ENCODE assay signal across 14 cellular contexts in genomic region chr19:49332691-49333425, GRCh38. TPM values are rescaled to one million over a fixed set of nuclear protein-coding genes. Genes with fewer than 3 reads are reported as not detected.
DNase-seq lines count a peak whose midpoint lies in the region; ATAC-seq and TF ChIP-seq lines count a peak whose summit lies in the region.
"Not testable (repeated sequence)": the region's sequence is repeated elsewhere in the genome, so short reads cannot be mapped to it uniquely, and the experiment has no call there.
"Had no signal": no experiment of that assay in that cellular context is flagged by ENCODE, and none has a peak within 500 bp of the region (broad histone marks: within the 10 kb centered on the region; RNA-seq: fewer than 3 reads in every experiment).

No MANE protein-coding gene starts in this region.

- not testable (repeated sequence) for H3K27me3 Mint-ChIP-seq in T-cell; activated CD8-positive, alpha-beta T cell treated with anti-CD3 and anti-CD28 coated beads, Interleukin-2, amount 10 ng/mL, durations not matched to agents 7 days and 5 days (ENCODE audit: low read depth); activated naive CD4-positive, alpha-beta T cell treated with anti-CD3 and anti-CD28 coated beads, Interleukin-2, amount 10 ng/mL, durations not matched to agents 7 days and 5 days; memory B cell; progenitor cell of endocrine pancreas

- not testable (repeated sequence) for H4K20me1 ChIP-seq in DOHH2 (ENCODE audit: control insufficient read depth, insufficient read depth, low read depth, low read length)

- not testable (repeated sequence) for H3K9me3 ChIP-seq in DOHH2 (ENCODE audit: control insufficient read depth, insufficient read depth, low read length)

- H3K79me2 ChIP-seq in DOHH2 (ENCODE audit: control insufficient read depth, low read length): peaks cover 66% of the 10 kb centered on the region

- peaks cover 87% of the 10 kb centered on the region for H3K4me1 ChIP-seq in DOHH2 (ENCODE audit: control insufficient read depth, low read length)

- not testable (repeated sequence) for TF ChIP-seq CTCF in DOHH2 (IDR thresholded peaks at IDR 0.05; ENCODE audit: low read depth, low read length, poor library complexity, severe bottlenecking); coronary artery (IDR thresholded peaks at IDR 0.05); progenitor cell of endocrine pancreas (IDR thresholded peaks at IDR 0.05; ENCODE audit: unreplicated experiment)

- peak overlapping the region; percentile 97 to 99 for H3K27ac Mint-ChIP-seq in T-cell
- H3K27ac Mint-ChIP-seq in activated CD8-positive, alpha-beta T cell treated with anti-CD3 and anti-CD28 coated beads, Interleukin-2, amount 10 ng/mL, durations not matched to agents 7 days and 5 days: peak overlapping the region; percentile 94
- H3K27ac Mint-ChIP-seq in activated naive CD4-positive, alpha-beta T cell treated with anti-CD3 and anti-CD28 coated beads, Interleukin-2, amount 10 ng/mL, durations not matched to agents 7 days and 5 days: peak overlapping the region; percentile 92
- peak overlapping the region; percentile 98 for H3K27ac Mint-ChIP-seq in memory B cell
- peak overlapping the region; percentile 76 for H3K27ac Mint-ChIP-seq in progenitor cell of endocrine pancreas

- H3K4me1 Mint-ChIP-seq in T-cell: peaks cover 77 to 88% (median 83%) of the 10 kb centered on the region in 3 donors
- peaks cover 74% of the 10 kb centered on the region for H3K4me1 Mint-ChIP-seq in activated CD8-positive, alpha-beta T cell treated with anti-CD3 and anti-CD28 coated beads, Interleukin-2, amount 10 ng/mL, durations not matched to agents 7 days and 5 days (ENCODE audit: low read depth)
- H3K4me1 Mint-ChIP-seq in activated naive CD4-positive, alpha-beta T cell treated with anti-CD3 and anti-CD28 coated beads, Interleukin-2, amount 10 ng/mL, durations not matched to agents 7 days and 5 days: peaks cover 80% of the 10 kb centered on the region
- peaks cover 62% of the 10 kb centered on the region for H3K4me1 Mint-ChIP-seq in memory B cell
- H3K4me1 Mint-ChIP-seq in progenitor cell of endocrine pancreas (ENCODE audit: low read depth): not testable (repeated sequence)

- H3K9me3 Mint-ChIP-seq in T-cell; activated CD8-positive, alpha-beta T cell treated with anti-CD3 and anti-CD28 coated beads, Interleukin-2, amount 10 ng/mL, durations not matched to agents 7 days and 5 days (ENCODE audit: insufficient read depth); activated naive CD4-positive, alpha-beta T cell treated with anti-CD3 and anti-CD28 coated beads, Interleukin-2, amount 10 ng/mL, durations not matched to agents 7 days and 5 days; memory B cell; progenitor cell of endocrine pancreas (ENCODE audit: low read depth): not testable (repeated sequence)

- peaks cover 70% of the 10 kb centered on the region for H3F3A ChIP-seq in DOHH2 (ENCODE audit: control insufficient read depth, insufficient read depth)

- peaks cover 62% of the 10 kb centered on the region for H3K36me3 ChIP-seq in DOHH2 (ENCODE audit: control insufficient read depth, low read length)

- not testable (repeated sequence) for H3K9me2 ChIP-seq in DOHH2 (replicated peaks; ENCODE audit: control insufficient read depth, low read length)

- H3K4me3 Mint-ChIP-seq in T-cell (peak overlapping the region in 2 of 3 donors; percentile 82 to 96), memory B cell (peak overlapping the region; percentile 88)
- peak overlapping the region; percentile 82 for H3K4me3 Mint-ChIP-seq in activated CD8-positive, alpha-beta T cell treated with anti-CD3 and anti-CD28 coated beads, Interleukin-2, amount 10 ng/mL, durations not matched to agents 7 days and 5 days
- peak overlapping the region; percentile 73 for H3K4me3 Mint-ChIP-seq in activated naive CD4-positive, alpha-beta T cell treated with anti-CD3 and anti-CD28 coated beads, Interleukin-2, amount 10 ng/mL, durations not matched to agents 7 days and 5 days
- H3K4me3 Mint-ChIP-seq in progenitor cell of endocrine pancreas (ENCODE audit: low read depth): not testable (repeated sequence)

- H3K4me2 ChIP-seq in DOHH2 (ENCODE audit: low read length): peak overlapping the region; percentile 99

- H3K27ac ChIP-seq in DOHH2 (ENCODE audit: low read depth, low read length): peak overlapping the region; percentile 97
- H3K27ac ChIP-seq in coronary artery: not testable (repeated sequence)

- CTCF ChIA-PET in T-cell (lab: Charles Lee): interaction anchor here in 1 of 2 donors (0.6 kb wide), 1 partner anchor 1126 kb away, joined by 4 read pairs; no protein-coding TSS in a partner anchor
- CTCF ChIA-PET in activated CD8-positive, alpha-beta T cell treated with anti-CD3 and anti-CD28 coated beads, Interleukin-2, amount 10 ng/mL, durations not matched to agents 7 days and 5 days (lab: Charles Lee): interaction anchor here (1.0 to 2.5 kb wide), 6 partner anchors 12 to 333 kb away, joined by 3 to 9 read pairs (median 3); no protein-coding TSS in a partner anchor
- CTCF ChIA-PET in activated naive CD4-positive, alpha-beta T cell treated with anti-CD3 and anti-CD28 coated beads, Interleukin-2, amount 10 ng/mL, durations not matched to agents 7 days and 5 days (lab: Charles Lee): interaction anchor here (0.7 to 1.6 kb wide), 2 partner anchors 67 to 138 kb away, joined by 3 to 4 read pairs; no protein-coding TSS in a partner anchor

- peak overlapping the region; percentile 85 for H3K4me3 ChIP-seq in DOHH2 (ENCODE audit: low read length)
- not testable (repeated sequence) for H3K4me3 ChIP-seq in coronary artery

- ATAC-seq in T-cell (replicated peaks in 1 of 4); activated CD8-positive, alpha-beta T cell treated with anti-CD3 and anti-CD28 coated beads, Interleukin-2, amount 10 ng/mL, durations not matched to agents 7 days and 5 days; memory B cell (ENCODE audit: low read depth): not testable (repeated sequence)

- POLR2A ChIA-PET in T-cell (lab: Charles Lee): not testable (repeated sequence)
- POLR2A ChIA-PET in activated CD8-positive, alpha-beta T cell treated with anti-CD3 and anti-CD28 coated beads, Interleukin-2, amount 10 ng/mL, durations not matched to agents 7 days and 5 days (lab: Charles Lee): interaction anchor here (0.5 to 1.4 kb wide), 4 partner anchors 41 to 343 kb away, joined by 3 to 4 read pairs (median 3); partner anchors contain the start of gene GFY

- not testable (repeated sequence) for DNase-seq in T-cell; activated CD8-positive, alpha-beta T cell treated with anti-CD3 and anti-CD28 coated beads, Interleukin-2, amount 10 ng/mL, durations not matched to agents 7 days and 5 days; activated naive CD4-positive, alpha-beta T cell treated with anti-CD3 and anti-CD28 coated beads, Interleukin-2, amount 10 ng/mL, durations not matched to agents 7 days and 5 days; memory B cell (ENCODE audit: low spot score in 2 of 2); progenitor cell of endocrine pancreas (ENCODE audit: low spot score, unreplicated experiment)
- peak; percentile 12 for DNase-seq in coronary artery (ENCODE audit: low spot score)

- H3K36me3 Mint-ChIP-seq in T-cell (peaks cover 32% of the 10 kb centered on the region), memory B cell (peaks cover 29% of the 10 kb centered on the region), progenitor cell of endocrine pancreas (ENCODE audit: insufficient read depth) (peaks cover 16% of the 10 kb centered on the region)
- peaks cover 51% of the 10 kb centered on the region for H3K36me3 Mint-ChIP-seq in activated CD8-positive, alpha-beta T cell treated with anti-CD3 and anti-CD28 coated beads, Interleukin-2, amount 10 ng/mL, durations not matched to agents 7 days and 5 days (ENCODE audit: low read depth)
- H3K36me3 Mint-ChIP-seq in activated naive CD4-positive, alpha-beta T cell treated with anti-CD3 and anti-CD28 coated beads, Interleukin-2, amount 10 ng/mL, durations not matched to agents 7 days and 5 days: peaks cover 42% of the 10 kb centered on the region

- H3K27me3 ChIP-seq in DOHH2 (ENCODE audit: control insufficient read depth, low read length): not testable (repeated sequence)

RNA-seq across cellular contexts. Expression of gene CD37, which starts 2.3 kb away (rescaled TPM):
- total RNA-seq in T-cell (100 to 1,000 TPM; 365 to 435 (median 369) TPM), progenitor cell of endocrine pancreas (not detected in 2 replicates)
- total RNA-seq in activated CD8-positive, alpha-beta T cell treated with anti-CD3 and anti-CD28 coated beads, Interleukin-2, amount 10 ng/mL, durations not matched to agents 7 days and 5 days: 100 to 1,000 TPM; 162 to 176 TPM
- total RNA-seq: epithelial cell of proximal tubule, glomerular endothelial cell, HT1080, MCF 10A had no signal

RNA-seq across cellular contexts. Expression of gene SLC6A16, which starts 7.9 kb away (rescaled TPM):
- 1 to 10 TPM; 5.4 to 8.1 (median 6.4) TPM for total RNA-seq in T-cell
- 1 to 10 TPM; 3.4 to 3.5 TPM for total RNA-seq in activated CD8-positive, alpha-beta T cell treated with anti-CD3 and anti-CD28 coated beads, Interleukin-2, amount 10 ng/mL, durations not matched to agents 7 days and 5 days
- total RNA-seq in progenitor cell of endocrine pancreas: 10.5 and 11.8 TPM in 2 replicates
- total RNA-seq: HT1080, MCF 10A had no signal

RNA-seq across cellular contexts. Expression of gene TEAD2, which starts 29.4 kb away (rescaled TPM):
- total RNA-seq in T-cell (under 1 TPM in 3 of 5 donors, not detected in 2; 0.20 to 0.43 (median 0.28) TPM), progenitor cell of endocrine pancreas (226 and 235 TPM in 2 replicates)
- total RNA-seq in activated CD8-positive, alpha-beta T cell treated with anti-CD3 and anti-CD28 coated beads, Interleukin-2, amount 10 ng/mL, durations not matched to agents 7 days and 5 days: not detected

RNA-seq across cellular contexts. Expression of gene DKKL1, which starts 30.8 kb away (rescaled TPM):
- total RNA-seq in T-cell: not detected
- total RNA-seq in activated CD8-positive, alpha-beta T cell treated with anti-CD3 and anti-CD28 coated beads, Interleukin-2, amount 10 ng/mL, durations not matched to agents 7 days and 5 days: not detected
- total RNA-seq in progenitor cell of endocrine pancreas: 3.6 and 5.2 TPM in 2 replicates
- total RNA-seq: epithelial cell of proximal tubule, HT1080, left colon, MCF 10A, psoas muscle had no signal

RNA-seq across cellular contexts. Expression of gene KASH5, which starts 55.2 kb away (rescaled TPM):
- under 1 TPM in 2 of 5 donors, not detected in 3; 0.25 to 0.26 TPM for total RNA-seq in T-cell
- not detected for total RNA-seq in activated CD8-positive, alpha-beta T cell treated with anti-CD3 and anti-CD28 coated beads, Interleukin-2, amount 10 ng/mL, durations not matched to agents 7 days and 5 days
- total RNA-seq in progenitor cell of endocrine pancreas: not detected in 2 replicates
- total RNA-seq: glomerular endothelial cell, HT1080, left colon, MCF 10A, psoas muscle, sigmoid colon had no signal

Comparison
In these comparisons a context has a peak if more than half of its experiments do, and no peak if none do; other contexts are left out.
1. RNA of gene CD37, which starts 2.3 kb away (total RNA-seq): 365 to 435 TPM in T-cell and 162 to 176 TPM in activated CD8-positive, alpha-beta T cell treated with anti-CD3 and anti-CD28 coated beads, Interleukin-2, amount 10 ng/mL, durations not matched to agents 7 days and 5 days; not detected in progenitor cell of endocrine pancreas; every median in the first group is over 100 times any median in the second.
2. RNA of gene TEAD2, which starts 29.4 kb away (total RNA-seq): 226 to 235 TPM in progenitor cell of endocrine pancreas; 0.20 to 0.43 TPM in T-cell and not detected in activated CD8-positive, alpha-beta T cell treated with anti-CD3 and anti-CD28 coated beads, Interleukin-2, amount 10 ng/mL, durations not matched to agents 7 days and 5 days; every median in the first group is over 100 times any median in the second.
3. Peak in every context shown above with its lines, with median percentiles within 50 percentile points of each other: H3K27ac Mint-ChIP-seq.